36 cellular contexts compared by ENCODE assay signal in the genomic region with DNA sequence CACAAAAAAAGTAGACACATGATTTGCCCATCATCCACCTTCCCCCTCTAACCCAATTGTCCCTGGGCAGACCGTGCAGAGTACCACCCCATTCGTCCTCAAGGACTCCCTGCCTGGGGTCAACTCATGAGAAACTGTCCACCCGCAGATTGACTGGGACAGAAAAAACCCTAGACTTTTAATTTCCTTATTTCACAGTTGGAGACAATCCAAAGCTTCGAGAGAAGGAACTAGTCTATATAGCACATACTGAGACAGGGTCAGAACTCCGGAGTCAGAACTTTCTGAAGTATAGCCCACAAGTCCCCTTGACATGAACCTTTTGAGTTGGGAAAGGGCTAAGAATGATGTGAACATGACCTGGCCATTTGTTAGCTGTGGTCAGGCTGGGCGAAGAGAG. TPM values are rescaled to one million over a fixed set of nuclear protein-coding genes. Genes with fewer than 3 reads are reported as not detected.
"Had no signal": no experiment of that assay in that cellular context is flagged by ENCODE, and none has a peak within 500 bp of the region (broad histone marks: within the 10 kb centered on the region; RNA-seq: fewer than 3 reads in every experiment).

No MANE protein-coding gene starts in this region.

- H3K9me3 Mint-ChIP-seq: activated CD4-positive, alpha-beta memory T cell treated with anti-CD3 and anti-CD28 coated beads, Interleukin-2, amount 10 ng/mL, durations not matched to agents 7 days and 5 days; activated naive CD4-positive, alpha-beta T cell treated with anti-CD3 and anti-CD28 coated beads, Interleukin-2, amount 10 ng/mL, durations not matched to agents 7 days and 5 days; activated naive CD8-positive, alpha-beta T cell treated with anti-CD3 and anti-CD28 coated beads, Interleukin-2, amount 50 U/mL, for 24 hours; brain had no signal

- DNase-seq: activated CD4-positive, alpha-beta memory T cell treated with anti-CD3 and anti-CD28 coated beads, Interleukin-2, amount 10 ng/mL, durations not matched to agents 7 days and 5 days; activated CD4-positive, alpha-beta T cell treated with anti-CD3 and anti-CD28 coated beads for 1 hour; activated CD4-positive, alpha-beta T cell treated with anti-CD3 and anti-CD28 coated beads for 48 hours; activated CD4-positive, CD25-positive, alpha-beta regulatory T cell; activated CD8-positive, alpha-beta memory T cell treated with anti-CD3 and anti-CD28 coated beads for 24 hours; activated CD8-positive, alpha-beta memory T cell treated with anti-CD3 and anti-CD28 coated beads, Interleukin-2, amount 10 ng/mL, durations not matched to agents 7 days and 5 days; activated CD8-positive, alpha-beta memory T cell treated with anti-CD3 and anti-CD28 coated beads, Interleukin-2, amount 50 U/mL, for 48 hours; activated effector memory CD4-positive, alpha-beta T cell treated with Interleukin-2 at 50 U/mL for 16 hours; activated naive CD4-positive, alpha-beta T cell treated with anti-CD3 and anti-CD28 coated beads, Interleukin-2, amount 10 ng/mL, durations not matched to agents 7 days and 5 days; activated naive CD8-positive, alpha-beta T cell treated with anti-CD3 and anti-CD28 coated beads, Interleukin-2, amount 50 U/mL, for 24 hours; activated T-cell treated with anti-CD3 and anti-CD28 coated beads, Interleukin-2, amount 50 U/mL, for 48 hours; anterior cingulate cortex; Karpas-422; KBM-7; NCI-H1105; NCI-H1417 treated with DMSO at 0.1 percent for 48 hours; NCI-H1694; NCI-H1930; NCI-H2081 treated with DMSO at 0.1 percent for 48 hours; NCI-H226; NCI-H446 treated with DMSO at 0.1 percent for 48 hours; NCI-H524 treated with DMSO at 0.1 percent for 48 hours; NCI-H748 treated with DMSO at 0.1 percent for 48 hours; PC-9; SW 1271; T-helper 1 cell; T-helper 2 cell; T-helper 9 cell; WERI-Rb-1 had no signal

- H3K27me3 Mint-ChIP-seq: activated CD4-positive, alpha-beta memory T cell treated with anti-CD3 and anti-CD28 coated beads, Interleukin-2, amount 10 ng/mL, durations not matched to agents 7 days and 5 days; brain had no signal

- H3K4me2 ChIP-seq: PC-9 had no signal

- H3K27ac ChIP-seq: PC-9, RWPE1, WERI-Rb-1 had no signal

- H3K27ac Mint-ChIP-seq: activated CD4-positive, alpha-beta memory T cell treated with anti-CD3 and anti-CD28 coated beads, Interleukin-2, amount 10 ng/mL, durations not matched to agents 7 days and 5 days; activated CD8-positive, alpha-beta memory T cell treated with anti-CD3 and anti-CD28 coated beads, Interleukin-2, amount 10 ng/mL, durations not matched to agents 7 days and 5 days; activated naive CD4-positive, alpha-beta T cell treated with anti-CD3 and anti-CD28 coated beads, Interleukin-2, amount 10 ng/mL, durations not matched to agents 7 days and 5 days; activated naive CD8-positive, alpha-beta T cell; activated naive CD8-positive, alpha-beta T cell treated with anti-CD3 and anti-CD28 coated beads, Interleukin-2, amount 50 U/mL, for 24 hours; brain; IgD-negative memory B cell had no signal

- ATAC-seq: activated CD8-positive, alpha-beta memory T cell treated with anti-CD3 and anti-CD28 coated beads, Interleukin-2, amount 10 ng/mL, durations not matched to agents 7 days and 5 days; activated naive CD8-positive, alpha-beta T cell treated with anti-CD3 and anti-CD28 coated beads, Interleukin-2, amount 50 U/mL, for 24 hours; Right ventricle myocardium inferior had no signal

- H3K36me3 ChIP-seq: WERI-Rb-1 had no signal

- H3K4me3 ChIP-seq: PC-9 had no signal

- H3K4me1 Mint-ChIP-seq: activated CD8-positive, alpha-beta memory T cell treated with anti-CD3 and anti-CD28 coated beads, Interleukin-2, amount 10 ng/mL, durations not matched to agents 7 days and 5 days; activated naive CD4-positive, alpha-beta T cell treated with anti-CD3 and anti-CD28 coated beads, Interleukin-2, amount 10 ng/mL, durations not matched to agents 7 days and 5 days; activated naive CD8-positive, alpha-beta T cell treated with anti-CD3 and anti-CD28 coated beads, Interleukin-2, amount 50 U/mL, for 24 hours; IgD-negative memory B cell had no signal

- H3K4me3 Mint-ChIP-seq: activated CD4-positive, alpha-beta memory T cell treated with anti-CD3 and anti-CD28 coated beads, Interleukin-2, amount 10 ng/mL, durations not matched to agents 7 days and 5 days; activated CD8-positive, alpha-beta memory T cell treated with anti-CD3 and anti-CD28 coated beads, Interleukin-2, amount 10 ng/mL, durations not matched to agents 7 days and 5 days; activated naive CD4-positive, alpha-beta T cell treated with anti-CD3 and anti-CD28 coated beads, Interleukin-2, amount 10 ng/mL, durations not matched to agents 7 days and 5 days; activated naive CD8-positive, alpha-beta T cell; activated naive CD8-positive, alpha-beta T cell treated with anti-CD3 and anti-CD28 coated beads, Interleukin-2, amount 50 U/mL, for 24 hours; brain; IgD-negative memory B cell had no signal

- H2AFZ ChIP-seq: PC-9 had no signal

- H3K36me3 Mint-ChIP-seq: activated CD8-positive, alpha-beta memory T cell treated with anti-CD3 and anti-CD28 coated beads, Interleukin-2, amount 10 ng/mL, durations not matched to agents 7 days and 5 days; activated naive CD4-positive, alpha-beta T cell treated with anti-CD3 and anti-CD28 coated beads, Interleukin-2, amount 10 ng/mL, durations not matched to agents 7 days and 5 days; brain; IgD-negative memory B cell had no signal

RNA-seq across cellular contexts. Expression of gene GPX3, which starts 7.5 kb away (rescaled TPM):
- total RNA-seq: activated CD4-positive, alpha-beta memory T cell treated with anti-CD3 and anti-CD28 coated beads, Interleukin-2, amount 10 ng/mL, durations not matched to agents 7 days and 5 days; activated CD8-positive, alpha-beta memory T cell treated with anti-CD3 and anti-CD28 coated beads, Interleukin-2, amount 10 ng/mL, durations not matched to agents 7 days and 5 days; MCF 10A; OCI-LY7 had no signal
